Comparison of ENCODE assay signal across 9 cellular contexts in the genomic region with DNA sequence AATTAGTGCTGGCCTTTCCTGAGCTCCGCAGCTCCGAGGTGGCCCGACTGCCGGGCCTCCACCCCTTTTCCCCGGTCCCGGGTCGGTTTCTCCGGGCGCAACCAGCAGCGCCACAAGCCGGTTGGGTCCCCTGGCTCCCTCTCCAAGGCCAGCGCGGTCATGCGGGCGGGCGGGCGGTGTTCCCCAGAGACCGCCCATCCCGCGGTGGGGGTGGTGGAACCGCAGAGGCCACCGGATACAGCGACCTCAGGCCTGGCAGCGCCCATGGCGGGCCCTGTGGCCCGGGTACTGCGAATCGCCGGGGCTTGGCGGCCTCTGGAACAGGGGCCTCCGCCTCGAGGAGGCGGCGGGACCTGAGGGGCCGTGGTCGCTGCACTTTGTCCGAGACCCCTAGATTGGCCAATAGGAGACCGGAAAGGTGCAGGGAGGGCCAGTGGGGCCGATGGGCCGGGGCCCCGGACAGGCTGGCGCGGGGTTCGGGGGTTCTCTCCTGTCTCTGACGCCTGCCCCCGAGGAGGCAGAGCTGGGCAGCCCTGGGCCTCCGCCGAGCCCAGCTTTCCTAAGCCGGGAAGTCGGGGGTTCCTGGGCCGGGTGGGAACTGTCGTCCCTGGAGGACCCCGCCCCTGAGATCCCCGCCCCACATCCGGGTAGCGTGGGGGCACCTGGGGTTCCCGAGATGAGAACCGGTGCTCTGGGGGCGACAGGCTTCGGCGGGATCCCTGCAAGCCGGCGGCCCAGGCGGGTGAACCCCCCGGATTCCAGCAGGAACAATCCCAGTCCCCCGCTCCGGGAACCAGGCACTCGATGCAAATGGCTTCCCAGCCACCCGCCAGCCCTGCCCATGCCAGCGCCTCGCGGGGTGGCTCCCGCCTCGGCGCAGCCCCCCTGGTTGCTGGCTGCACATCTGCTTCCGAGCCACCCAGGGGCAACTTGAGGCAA.
DNase-seq lines count a peak whose midpoint lies in the region; ATAC-seq, FAIRE-seq and TF ChIP-seq lines count a peak whose summit lies in the region.
"Had no signal": no experiment of that assay in that cellular context is flagged by ENCODE, and none has a peak within 500 bp of the region (broad histone marks: within the 10 kb centered on the region; RNA-seq: fewer than 3 reads in every experiment).

No MANE protein-coding gene starts in this region.

- H3K4me1 ChIP-seq in thymus (ENCODE audit: control insufficient read depth, insufficient read depth, low read length): peaks cover 4% of the 10 kb centered on the region

- no peaks in the 10 kb centered on the region for H3K9me3 Mint-ChIP-seq in natural killer cell
- H3K9me3 Mint-ChIP-seq: T-helper 1 cell treated with Interleukin-12 subunit alpha and Interleukin-12 subunit beta and Interleukin-4 antibody, amounts not matched to agents 30 μg/mL and 1 μg/mL, for 36 hours had no signal

- H3K27me3 Mint-ChIP-seq in natural killer cell (ENCODE audit: low read depth in 2 of 2): peaks cover 39 to 53% of the 10 kb centered on the region in 2 donors

- peak overlapping the region; percentile 78 for H3K4me3 Mint-ChIP-seq in natural killer cell

- peaks cover 0 to 19% of the 10 kb centered on the region in 2 donors for H3K4me1 Mint-ChIP-seq in natural killer cell

- peak; percentile 40 for ATAC-seq in HG03565 (IDR thresholded peaks at IDR 0.05; ENCODE audit: unreplicated experiment)
- ATAC-seq in natural killer cell: peak; percentile 57 to 86 (median 68)
- ATAC-seq in GM19035 (IDR thresholded peaks at IDR 0.05; ENCODE audit: unreplicated experiment): no peak

- no peaks in the 10 kb centered on the region for H3K9me3 ChIP-seq in thymus (ENCODE audit: control insufficient read depth)

- H3K27ac Mint-ChIP-seq in natural killer cell: peak overlapping the region in 1 of 2 donors; percentile 48
- H3K27ac Mint-ChIP-seq: T-helper 1 cell treated with Interleukin-12 subunit alpha and Interleukin-12 subunit beta and Interleukin-4 antibody, amounts not matched to agents 30 μg/mL and 1 μg/mL, for 36 hours had no signal

- WGBS in thymus: 1% methylated on average over 76 of the region's 76 CpGs

- no peaks in the 10 kb centered on the region for H3K36me3 ChIP-seq in thymus (ENCODE audit: control insufficient read depth, insufficient read depth)

- peak overlapping the region; percentile 64 for H3K4me3 ChIP-seq in thymus (ENCODE audit: low read length)

- intact Hi-C loops in natural killer cell (cut with micrococcal nuclease): no loop called here

- TF ChIP-seq CTCF in natural killer cell (IDR thresholded peaks at IDR 0.05): no peak

- H3K27ac ChIP-seq in thymus (ENCODE audit: low read depth): no peak overlapping the region

- no peak for FAIRE-seq in GM12892 (lab: Jason Lieb, UNC)
- FAIRE-seq in frontal cortex (lab: Jason Lieb, UNC): no peak

- TF ChIP-seq POLR2A in GM12892 (IDR thresholded peaks at IDR 0.05; ENCODE audit: low read depth, low read length): no peak

- no peaks in the 10 kb centered on the region for H3K36me3 Mint-ChIP-seq in natural killer cell

- H3K27me3 ChIP-seq in thymus (ENCODE audit: control insufficient read depth, insufficient read depth): no peaks in the 10 kb centered on the region

- DNase-seq in GM12892 (ENCODE audit: insufficient read length): peak; percentile 19
- peak; percentile 61 to 65 for DNase-seq in activated T-cell treated with anti-CD3 and anti-CD28 coated beads, Interleukin-2, amount 50 U/mL, for 48 hours
- DNase-seq in frontal cortex (ENCODE audit: low spot score in 2 of 2): peak; percentile 63 to 72
- DNase-seq in natural killer cell: peak; percentile 44
- DNase-seq in activated gamma-delta T cell (lab: John Stamatoyannopoulos, UW): no peak
